ENCODE assay signal across 15 cellular contexts in genomic region chrX:54481751-54482150, GRCh38. TPM values are rescaled to one million over a fixed set of nuclear protein-coding genes. Genes with fewer than 3 reads are reported as not detected.
DNase-seq lines count a peak whose midpoint lies in the region; ATAC-seq and TF ChIP-seq lines count a peak whose summit lies in the region.
"Had no signal": no experiment of that assay in that cellular context is flagged by ENCODE, and none has a peak within 500 bp of the region (broad histone marks: within the 10 kb centered on the region; RNA-seq: fewer than 3 reads in every experiment).

No MANE protein-coding gene starts in this region.

- H3K36me3 Mint-ChIP-seq in activated naive CD8-positive, alpha-beta T cell treated with anti-CD3 and anti-CD28 coated beads for 36 hours: no peaks in the 10 kb centered on the region

- no peaks in the 10 kb centered on the region for H3K27me3 Mint-ChIP-seq in activated naive CD8-positive, alpha-beta T cell treated with anti-CD3 and anti-CD28 coated beads for 36 hours

- no peaks in the 10 kb centered on the region for H3K36me3 ChIP-seq in ES-I3 (ENCODE audit: insufficient read depth, low read length)

- H3K4me1 Mint-ChIP-seq in activated naive CD8-positive, alpha-beta T cell treated with anti-CD3 and anti-CD28 coated beads for 36 hours: no peaks in the 10 kb centered on the region

- TF ChIP-seq CTCF in WI38 (IDR thresholded peaks at IDR 0.05; ENCODE audit: low read depth, low read length) (0 out of 2 replicates have a peak, but pooled peaks have one; percentile 11), foreskin keratinocyte (conservative IDR thresholded peaks at IDR 0.05) (peak; percentile 15)

- ATAC-seq in foreskin keratinocyte (peak; percentile 45), GM19397 (IDR thresholded peaks at IDR 0.05; ENCODE audit: unreplicated experiment) (no peak), HG02763 (IDR thresholded peaks at IDR 0.05; ENCODE audit: unreplicated experiment) (no peak)
- ATAC-seq: T-helper 17 cell had no signal

- no peak overlapping the region for H3K4me3 ChIP-seq in WI38 (ENCODE audit: low read depth, low read length)

- H3K9ac ChIP-seq in ES-I3 (ENCODE audit: low read depth, low read length): peak overlapping the region; percentile 32; the same call in 1 of the 2 replicates
- H3K9ac ChIP-seq: KMS-11 had no signal

- DNase-seq in foreskin keratinocyte (peak in 1 of 2 donors; percentile 11), posterior vena cava (ENCODE audit: low spot score) (peak; percentile 12), NCI-H1105 treated with DMSO at 0.1 percent for 48 hours (lab: John Stamatoyannopoulos, UW) (no peak)
- no peak for DNase-seq in activated naive CD8-positive, alpha-beta T cell treated with anti-CD3 and anti-CD28 coated beads for 36 hours
- DNase-seq: activated CD4-positive, alpha-beta T cell treated with anti-CD3 and anti-CD28 coated beads for 48 hours; activated T-cell treated with anti-CD3 and anti-CD28 coated beads, Interleukin-2, amount 50 U/mL, for 24 hours; GDM1; RPMI8226; stimulated activated CD4-positive, alpha-beta T cell treated with anti-CD3 and anti-CD28 coated beads, Interleukin-4, amount 100 ng/mL, for 1 hour; T-helper 17 cell had no signal

- no peak overlapping the region for H3K4me3 Mint-ChIP-seq in activated naive CD8-positive, alpha-beta T cell treated with anti-CD3 and anti-CD28 coated beads for 36 hours
- H3K4me3 Mint-ChIP-seq: activated T-cell treated with anti-CD3 and anti-CD28 coated beads, Interleukin-2, amount 50 U/mL, for 24 hours; T-helper 17 cell had no signal

- no peaks in the 10 kb centered on the region for H3K9me3 Mint-ChIP-seq in activated naive CD8-positive, alpha-beta T cell treated with anti-CD3 and anti-CD28 coated beads for 36 hours
- H3K9me3 Mint-ChIP-seq: activated T-cell treated with anti-CD3 and anti-CD28 coated beads, Interleukin-2, amount 50 U/mL, for 24 hours had no signal

- H3K9me3 ChIP-seq in ES-I3 (ENCODE audit: control insufficient read depth, insufficient read depth, low read length): no peaks in the 10 kb centered on the region

- H3K27me3 ChIP-seq in foreskin keratinocyte: no peaks in the 10 kb centered on the region

- H3K4me1 ChIP-seq in ES-I3 (ENCODE audit: insufficient read depth, low read length): peaks cover 55% of the 10 kb centered on the region
- H3K4me1 ChIP-seq in foreskin keratinocyte: no peaks in the 10 kb centered on the region

- intact Hi-C loops in posterior vena cava (cut with DNase I): no loop called here

- H3K27ac ChIP-seq in foreskin keratinocyte: no peak overlapping the region
- H3K27ac ChIP-seq: KMS-11 had no signal

- H3K27ac Mint-ChIP-seq in activated naive CD8-positive, alpha-beta T cell treated with anti-CD3 and anti-CD28 coated beads for 36 hours: no peak overlapping the region
- H3K27ac Mint-ChIP-seq: activated T-cell treated with anti-CD3 and anti-CD28 coated beads, Interleukin-2, amount 50 U/mL, for 24 hours; T-helper 17 cell had no signal

RNA-seq across cellular contexts. Expression of gene FGD1, which starts 14.3 kb away (rescaled TPM):
- 10.2 and 10.9 TPM in 2 replicates for total RNA-seq in foreskin keratinocyte
- polyA plus RNA-seq in foreskin keratinocyte: 8.5 and 9.0 TPM in 2 replicates
- 1 to 10 TPM; 7.6 to 9.6 TPM for total RNA-seq in posterior vena cava
- total RNA-seq in activated naive CD8-positive, alpha-beta T cell treated with anti-CD3 and anti-CD28 coated beads for 36 hours: under 1 TPM; 0.10 to 0.19 TPM

RNA-seq across cellular contexts. Expression of gene TSR2, which starts 41.5 kb away (rescaled TPM):
- total RNA-seq in foreskin keratinocyte (33.6 and 39.8 TPM in 2 replicates), posterior vena cava (10 to 100 TPM; 38.6 to 39.3 TPM)
- 49.5 and 51.4 TPM in 2 replicates for polyA plus RNA-seq in foreskin keratinocyte
- total RNA-seq in activated naive CD8-positive, alpha-beta T cell treated with anti-CD3 and anti-CD28 coated beads for 36 hours: 10 to 100 TPM; 50.5 to 53.4 TPM

RNA-seq across cellular contexts. Expression of gene GNL3L, which starts 48.3 kb away (rescaled TPM):
- total RNA-seq in foreskin keratinocyte (27.5 and 31.6 TPM in 2 replicates), posterior vena cava (10 to 100 TPM; 26.3 to 28.5 TPM)
- 1.3 and 1.5 TPM in 2 replicates for polyA plus RNA-seq in foreskin keratinocyte
- total RNA-seq in activated naive CD8-positive, alpha-beta T cell treated with anti-CD3 and anti-CD28 coated beads for 36 hours: 10 to 100 TPM; 91.2 to 91.8 TPM
